In genomic region chr20:43188861-43189613, GRCh38 we compare ENCODE assay signal across 14 cellular contexts. TPM values are rescaled to one million over a fixed set of nuclear protein-coding genes. Genes with fewer than 3 reads are reported as not detected.
DNase-seq lines count a peak whose midpoint lies in the region; ATAC-seq and TF ChIP-seq lines count a peak whose summit lies in the region.
"Had no signal": no experiment of that assay in that cellular context is flagged by ENCODE, and none has a peak within 500 bp of the region (broad histone marks: within the 10 kb centered on the region; RNA-seq: fewer than 3 reads in every experiment).

No MANE protein-coding gene starts in this region.

- H3K27ac Mint-ChIP-seq in osteocyte (ENCODE audit: unreplicated experiment), result no peak overlapping the region

- no peaks in the 10 kb centered on the region for H3K36me3 Mint-ChIP-seq in osteocyte (ENCODE audit: unreplicated experiment)

- no peak overlapping the region for H3K27ac ChIP-seq in stomach
- H3K27ac ChIP-seq: A549, SK-N-MC had no signal

- 1 to 2% (median 1%) methylated on average over 19 to 71 of the region's 71 CpGs for WGBS in stomach, 5 donors

- intact Hi-C loops in stomach (cut with DNase I; ENCODE audit: low total_unique reads), result loop anchor here (10.0 kb wide), 1 partner anchor 1444 kb away; no protein-coding TSS in a partner anchor

- H3K4me3 ChIP-seq in iPS-18c (ENCODE audit: insufficient read depth, low read depth, low read length) (peak overlapping the region; percentile 62), stomach (peak overlapping the region; percentile 17 to 27 (median 24))
- H3K4me3 ChIP-seq: A549, SK-N-MC had no signal

- no peaks in the 10 kb centered on the region for H3K9me3 Mint-ChIP-seq in osteocyte (ENCODE audit: unreplicated experiment)

- H3K4me1 ChIP-seq in stomach, result peaks cover 0 to 25% (median 11%) of the 10 kb centered on the region in 4 donors
- H3K4me1 ChIP-seq: A549 had no signal

- H3K9me3 ChIP-seq in iPS-18c (ENCODE audit: control insufficient read depth, insufficient read depth, low read length) (no peaks in the 10 kb centered on the region), stomach (no peaks in the 10 kb centered on the region)
- H3K9me3 ChIP-seq: A549 had no signal

- H3K36me3 ChIP-seq in stomach, result no peaks in the 10 kb centered on the region

- DNase-seq in NCI-H345 (lab: John Stamatoyannopoulos, UW) (peak; percentile 45), NCI-H345 treated with DMSO at 0.1 percent for 48 hours (lab: John Stamatoyannopoulos, UW; ENCODE audit: unreplicated experiment) (no peak), NCI-H748 (lab: John Stamatoyannopoulos, UW; ENCODE audit: unreplicated experiment) (peak; percentile 67), stomach (no peak), osteocyte (ENCODE audit: extremely low spot score, unreplicated experiment) (no peak)
- DNase-seq: Calu3; NCI-H146; NK-92 treated with Interleukin-12 subunit alpha and Interleukin-12 subunit beta, amount 100 ng/mL, for 24 hours had no signal

- no peak overlapping the region for H3K4me3 Mint-ChIP-seq in osteocyte (ENCODE audit: unreplicated experiment)

- TF ChIP-seq CTCF in stomach (IDR thresholded peaks at IDR 0.05), result no peak
- no peak for TF ChIP-seq CTCF in osteocyte (IDR thresholded peaks at IDR 0.05)

- TF ChIP-seq POLR2A in stomach (IDR thresholded peaks at IDR 0.05), result no peak

- ATAC-seq in HG02970 (IDR thresholded peaks at IDR 0.05; ENCODE audit: low FRiP score, unreplicated experiment) (no peak), GM21447 (IDR thresholded peaks at IDR 0.05; ENCODE audit: unreplicated experiment) (no peak)

- peaks cover 4 to 84% (median 28%) of the 10 kb centered on the region in 3 donors for H3K27me3 ChIP-seq in stomach

- peaks cover 5% of the 10 kb centered on the region for H3K4me1 Mint-ChIP-seq in osteocyte (ENCODE audit: unreplicated experiment)

- TF ChIP-seq EP300 in stomach (IDR thresholded peaks at IDR 0.05), result no peak

- peaks cover 36% of the 10 kb centered on the region for H3K27me3 Mint-ChIP-seq in osteocyte (ENCODE audit: unreplicated experiment)

RNA-seq across cellular contexts. Expression of gene PTPRT, which starts 0.7 kb away (rescaled TPM):
- 10 to 100 TPM in 1 of 5 donors, 1 to 10 TPM in 2, not detected in 2; 1.3 to 11.6 (median 4.0) TPM for total RNA-seq in stomach
- 1 to 10 TPM in 1 of 3 donors, under 1 TPM in 2; 0.05 to 2.1 (median 0.37) TPM for polyA plus RNA-seq in stomach
- total RNA-seq in osteocyte, result not detected in 2 replicates
- total RNA-seq: Calu3 had no signal
- polyA plus RNA-seq: A549, keratinocyte had no signal

Comparison
In these comparisons a context has a peak if more than half of its experiments do, and no peak if none do; other contexts are left out.
1. DNase-seq: peak in NCI-H345 (single experiment) and NCI-H748 (single experiment); none in NCI-H345 treated with DMSO at 0.1 percent for 48 hours (single experiment), stomach (single experiment) and osteocyte (single experiment).